28 cellular contexts compared by ENCODE assay signal in genomic region chr2:127170452-127171197, GRCh38. TPM values are rescaled to one million over a fixed set of nuclear protein-coding genes. Genes with fewer than 3 reads are reported as not detected.
DNase-seq lines count a peak whose midpoint lies in the region; TF ChIP-seq lines count a peak whose summit lies in the region.
"Had no signal": no experiment of that assay in that cellular context is flagged by ENCODE, and none has a peak within 500 bp of the region (broad histone marks: within the 10 kb centered on the region; RNA-seq: fewer than 3 reads in every experiment).

No MANE protein-coding gene starts in this region.

- H3F3A ChIP-seq in PC-9 (ENCODE audit: insufficient read depth, low read depth): peaks cover 54% of the 10 kb centered on the region
- H3F3A ChIP-seq in GM23248 (ENCODE audit: insufficient read depth): peaks cover 14% of the 10 kb centered on the region

- BruUV-seq in PC-9 (replicated peaks; lab: Mats Ljungman, UMichigan): no TSS peak

- H3K9me3 ChIP-seq in PC-9 (ENCODE audit: insufficient read depth, low read depth): no peaks in the 10 kb centered on the region
- no peaks in the 10 kb centered on the region for H3K9me3 ChIP-seq in spleen
- H3K9me3 ChIP-seq in GM23248 (ENCODE audit: low read depth): no peaks in the 10 kb centered on the region
- no peaks in the 10 kb centered on the region for H3K9me3 ChIP-seq in esophagus squamous epithelium
- H3K9me3 ChIP-seq: adrenal gland, heart left ventricle had no signal

- in situ Hi-C loops in GM23248 (cut with MboI): no loop called here

- CTCF ChIA-PET in PC-9 (lab: Charles Lee): interaction anchor here (0.6 kb wide), 1 partner anchor 121 kb away, joined by 5 read pairs; no protein-coding TSS in a partner anchor

- H3K27me3 ChIP-seq in PC-9 (ENCODE audit: insufficient read depth, low read depth): no peaks in the 10 kb centered on the region
- no peaks in the 10 kb centered on the region for H3K27me3 ChIP-seq in spleen (replicated peaks in 1 of 7)
- no peaks in the 10 kb centered on the region for H3K27me3 ChIP-seq in GM23248 (replicated peaks; ENCODE audit: insufficient read depth)
- no peaks in the 10 kb centered on the region for H3K27me3 ChIP-seq in esophagus squamous epithelium
- H3K27me3 ChIP-seq: adrenal gland, heart left ventricle had no signal

- H3K4me1 ChIP-seq in PC-9 (replicated peaks; ENCODE audit: insufficient read depth): peaks cover 53% of the 10 kb centered on the region
- H3K4me1 ChIP-seq in spleen: no peaks in the 10 kb centered on the region
- peaks cover 25% of the 10 kb centered on the region for H3K4me1 ChIP-seq in GM23248 (ENCODE audit: insufficient read depth)
- peaks cover 16 to 33% (median 31%) of the 10 kb centered on the region in 3 donors for H3K4me1 ChIP-seq in esophagus squamous epithelium

- WGBS in spleen, 5 donors: 80 to 91% (median 82%) methylated on average over 10 of the region's 10 CpGs
- 89 to 95% methylated on average over 10 of the region's 10 CpGs for WGBS in GM23248 (ENCODE audit: low coverage in 1 of 2, low lambda C conversion rate in 2 of 2, missing lambda C conversion rate in 2 of 2), 2 experiments
- WGBS in esophagus squamous epithelium, 2 donors: 69 to 82% methylated on average over 5 to 7 of the region's 10 CpGs

- intact Hi-C loops in PC-9 (cut with micrococcal nuclease; ENCODE audit: unreplicated experiment): loop anchor here (5.0 kb wide), 1 partner anchor 198 kb away; no protein-coding TSS in a partner anchor
- intact Hi-C loops in spleen (cut with DNase I; ENCODE audit: low total_unique reads): no loop called here
- intact Hi-C loops in esophagus squamous epithelium (cut with DNase I): no loop called here

- no peak overlapping the region for H3K9ac ChIP-seq in GM23248

- TF ChIP-seq POLR2A in spleen (IDR thresholded peaks at IDR 0.05) (no peak), esophagus squamous epithelium (IDR thresholded peaks at IDR 0.05) (no peak)

- H3K79me2 ChIP-seq in PC-9 (ENCODE audit: low read depth): no peaks in the 10 kb centered on the region
- H3K79me2 ChIP-seq in GM23248 (ENCODE audit: insufficient read depth): no peaks in the 10 kb centered on the region

- H3K4me2 ChIP-seq in PC-9 (peak overlapping the region; percentile 43), GM23248 (ENCODE audit: unreplicated experiment) (no peak overlapping the region)

- H2AFZ ChIP-seq in PC-9 (no peak overlapping the region), GM23248 (no peak overlapping the region)

- no peaks in the 10 kb centered on the region for H3K36me3 ChIP-seq in PC-9 (ENCODE audit: low read depth)
- H3K36me3 ChIP-seq in spleen: no peaks in the 10 kb centered on the region
- no peaks in the 10 kb centered on the region for H3K36me3 ChIP-seq in GM23248 (ENCODE audit: low read depth)
- H3K36me3 ChIP-seq in esophagus squamous epithelium: no peaks in the 10 kb centered on the region
- H3K36me3 ChIP-seq: adrenal gland, heart left ventricle had no signal

- POLR2A ChIA-PET in PC-9 (lab: Charles Lee; ENCODE audit: unreplicated experiment): interaction anchor here (0.6 kb wide), 1 partner anchor 101 kb away, joined by 5 read pairs; no protein-coding TSS in a partner anchor

- no peak overlapping the region for H3K4me3 ChIP-seq in PC-9
- H3K4me3 ChIP-seq in spleen: no peak overlapping the region
- no peak overlapping the region for H3K4me3 ChIP-seq in GM23248
- no peak overlapping the region for H3K4me3 ChIP-seq in esophagus squamous epithelium
- H3K4me3 ChIP-seq: adrenal gland, GM12878, heart left ventricle had no signal

- TF ChIP-seq CTCF in PC-9 (conservative IDR thresholded peaks at IDR 0.05): no peak
- TF ChIP-seq CTCF in spleen (IDR thresholded peaks at IDR 0.05 in 8 of 11, conservative IDR thresholded peaks at IDR 0.05 in 3 of 11): no peak
- no peak for TF ChIP-seq CTCF in esophagus squamous epithelium (IDR thresholded peaks at IDR 0.05)

- no peaks in the 10 kb centered on the region for H4K20me1 ChIP-seq in PC-9 (ENCODE audit: insufficient read depth)
- no peaks in the 10 kb centered on the region for H4K20me1 ChIP-seq in GM23248 (ENCODE audit: insufficient read depth)

- DNase-seq in PC-9 (peak; percentile 16 to 94), ecto neural progenitor cell (ENCODE audit: low spot score) (peak; percentile 29), mucosa of gallbladder (ENCODE audit: low spot score) (peak; percentile 42), spleen (peak; percentile 48), GM23248 (no peak), NCI-H2107 treated with DMSO at 0.1 percent for 48 hours (lab: John Stamatoyannopoulos, UW; ENCODE audit: unreplicated experiment) (no peak), esophagus squamous epithelium (lab: John Stamatoyannopoulos, UW) (no peak)
- DNase-seq: activated CD4-positive, alpha-beta T cell treated with anti-CD3 and anti-CD28 coated beads, Interleukin-2, amount 50 U/mL, for 4 hours; activated CD4-positive, CD25-positive, alpha-beta regulatory T cell; activated naive CD4-positive, alpha-beta T cell treated with anti-CD3 and anti-CD28 coated beads for 36 hours; activated T-cell treated with anti-CD3 and anti-CD28 coated beads, Interleukin-2, amount 50 U/mL, for 72 hours; effector memory CD8-positive, alpha-beta T cell; erythroblast; heart left ventricle; Kasumi-1; kidney glomerular epithelial cell; mammary epithelial cell; NCI-H1048; NCI-H187 treated with DMSO at 0.1 percent for 48 hours; NCI-H526 treated with DMSO at 0.1 percent for 48 hours; SIG-M5; stimulated activated CD4-positive, alpha-beta T cell treated with anti-CD3 and anti-CD28 coated beads, Interleukin-12 subunit alpha, Interleukin-12 subunit beta, amount 100 ng/mL, for 4 hours; stimulated activated CD4-positive, alpha-beta T cell treated with anti-CD3 and anti-CD28 coated beads, Interleukin-4, amount 100 ng/mL, for 1 hour; substantia nigra; T-cell had no signal

- H3K9me2 ChIP-seq in PC-9 (ENCODE audit: insufficient read depth) (no peaks in the 10 kb centered on the region), GM23248 (ENCODE audit: insufficient read depth) (no peaks in the 10 kb centered on the region)

- H3K27ac ChIP-seq in PC-9 (peak overlapping the region; percentile 60), spleen (no peak overlapping the region), GM23248 (no peak overlapping the region), esophagus squamous epithelium (no peak overlapping the region)
- H3K27ac ChIP-seq: adrenal gland, heart left ventricle, HL-60 had no signal

RNA-seq across cellular contexts. Expression of gene CYP27C1, which starts 49.5 kb away (rescaled TPM):
- total RNA-seq in PC-9 (2021) (0.94 and 1.6 TPM in 2 replicates), mucosa of gallbladder (0.26 TPM), spleen (under 1 TPM in 5 of 7 donors, not detected in 2; 0.07 to 0.36 (median 0.19) TPM), esophagus squamous epithelium (1 to 10 TPM in 3 of 4 donors, under 1 TPM in 1; 0.95 to 4.6 (median 1.6) TPM)
- polyA plus RNA-seq in spleen (under 1 TPM; 0.10 to 0.33 (median 0.23) TPM), GM23248 (2016; fragmentation: Nextera tagmentation; extraction: Ambion mirVana) (0.70 and 0.73 TPM in 2 replicates)
- total RNA-seq in GM23248 (2014; rRNA removed; shearing (Covaris generic)): 0.13 and 0.65 TPM in 2 replicates
- total RNA-seq: activated naive CD4-positive, alpha-beta T cell treated with anti-CD3 and anti-CD28 coated beads for 36 hours; activated T-cell treated with anti-CD3 and anti-CD28 coated beads, Interleukin-2, amount 50 U/mL, for 72 hours; GM12878 had no signal
- polyA plus RNA-seq: GM12878 had no signal

Comparison
In these comparisons a context has a peak if more than half of its experiments do, and no peak if none do; other contexts are left out.
1. DNase-seq: peak in PC-9 (2 of 2), ecto neural progenitor cell (single experiment), mucosa of gallbladder (single experiment) and spleen (single experiment); none in GM23248 (single experiment), NCI-H2107 treated with DMSO at 0.1 percent for 48 hours (single experiment) and esophagus squamous epithelium (single experiment).